Comparison of ENCODE assay signal across 15 cellular contexts in genomic region chr2:241372376-241372992, GRCh38. TPM values are rescaled to one million over a fixed set of nuclear protein-coding genes. Genes with fewer than 3 reads are reported as not detected.
DNase-seq lines count a peak whose midpoint lies in the region; FAIRE-seq and TF ChIP-seq lines count a peak whose summit lies in the region.
"Had no signal": no experiment of that assay in that cellular context is flagged by ENCODE, and none has a peak within 500 bp of the region (broad histone marks: within the 10 kb centered on the region; RNA-seq: fewer than 3 reads in every experiment).

No MANE protein-coding gene starts in this region.

- in situ Hi-C loops in GM23248 (cut with MboI): no loop called here

- H3K79me2 ChIP-seq in DOHH2 (ENCODE audit: control insufficient read depth, low read length) (peaks cover 91% of the 10 kb centered on the region), GM23248 (ENCODE audit: insufficient read depth) (peaks cover 93% of the 10 kb centered on the region)

- DNase-seq in NCI-H345 treated with DMSO at 0.1 percent for 48 hours (lab: John Stamatoyannopoulos, UW; ENCODE audit: unreplicated experiment) (peak; percentile 16), fibroblast of mammary gland (ENCODE audit: low read depth) (peak; percentile 27), small intestine (peak; percentile 37), epidermal melanocyte (ENCODE audit: insufficient read length, low spot score) (no peak), LoVo (ENCODE audit: low spot score) (no peak), GM23248 (no peak)
- DNase-seq: activated naive CD4-positive, alpha-beta T cell treated with anti-CD3 and anti-CD28 coated beads, Interleukin-2, amount 10 ng/mL, durations not matched to agents 7 days and 5 days; GDM1; immature natural killer cell; midbrain; pancreas; T-helper 1 cell had no signal

- H3K4me3 ChIP-seq in DOHH2 (ENCODE audit: low read length) (peak overlapping the region; percentile 57), fibroblast of mammary gland (ENCODE audit: control insufficient read depth, low read depth, low read length) (no peak overlapping the region), small intestine (ENCODE audit: low read depth in 1 of 2, low read length in 2 of 2) (no peak overlapping the region), GM23248 (no peak overlapping the region)
- H3K4me3 ChIP-seq: pancreas had no signal

- H3K27me3 ChIP-seq in DOHH2 (ENCODE audit: control insufficient read depth, low read length) (no peaks in the 10 kb centered on the region), small intestine (ENCODE audit: control insufficient read depth in 2 of 2, insufficient read depth in 2 of 2, low read length in 2 of 2) (no peaks in the 10 kb centered on the region), GM23248 (replicated peaks; ENCODE audit: insufficient read depth) (no peaks in the 10 kb centered on the region)
- H3K27me3 ChIP-seq: pancreas had no signal

- no peak for FAIRE-seq in small intestine (lab: Jason Lieb, UNC)
- FAIRE-seq: bronchial epithelial cell, endometrium, pancreas had no signal

- no peak overlapping the region for H2AFZ ChIP-seq in GM23248

- peak overlapping the region; percentile 78 for H3K4me2 ChIP-seq in DOHH2 (ENCODE audit: low read length)
- H3K4me2 ChIP-seq in GM23248 (ENCODE audit: unreplicated experiment): no peak overlapping the region

- H3K36me3 ChIP-seq in DOHH2 (ENCODE audit: control insufficient read depth, low read length) (peaks cover 28% of the 10 kb centered on the region), small intestine (ENCODE audit: control insufficient read depth in 2 of 2, insufficient read depth in 2 of 2, low read length in 2 of 2) (no peaks in the 10 kb centered on the region), GM23248 (ENCODE audit: low read depth) (peaks cover 7% of the 10 kb centered on the region; the same call in 1 of the 2 replicates)
- H3K36me3 ChIP-seq: pancreas had no signal

- H3K9me3 ChIP-seq in DOHH2 (ENCODE audit: control insufficient read depth, insufficient read depth, low read length): no peaks in the 10 kb centered on the region
- H3K9me3 ChIP-seq in small intestine (ENCODE audit: control insufficient read depth, low read depth): no peaks in the 10 kb centered on the region
- no peaks in the 10 kb centered on the region for H3K9me3 ChIP-seq in GM23248 (ENCODE audit: low read depth)
- H3K9me3 ChIP-seq: pancreas had no signal

- H3K27ac ChIP-seq in DOHH2 (ENCODE audit: low read depth, low read length): peak overlapping the region; percentile 86
- H3K27ac ChIP-seq in small intestine (ENCODE audit: low read depth in 1 of 2, low read length in 1 of 2): peak overlapping the region in 1 of 2 donors; percentile 52
- no peak overlapping the region for H3K27ac ChIP-seq in GM23248

- 21 to 62% (median 53%) methylated on average over 11 of the region's 11 CpGs for WGBS in small intestine, 3 donors
- 42 to 47% methylated on average over 11 of the region's 11 CpGs for WGBS in GM23248 (ENCODE audit: low coverage in 1 of 2, low lambda C conversion rate in 2 of 2, missing lambda C conversion rate in 2 of 2), 2 experiments

- peaks cover 93% of the 10 kb centered on the region for H3K4me1 ChIP-seq in DOHH2 (ENCODE audit: control insufficient read depth, low read length)
- H3K4me1 ChIP-seq in small intestine (ENCODE audit: control insufficient read depth in 2 of 2, insufficient read depth in 1 of 2, low read depth in 1 of 2, low read length in 1 of 2): peaks cover 2 to 3% of the 10 kb centered on the region in 2 donors
- no peaks in the 10 kb centered on the region for H3K4me1 ChIP-seq in GM23248 (ENCODE audit: insufficient read depth)

- H4K20me1 ChIP-seq in DOHH2 (ENCODE audit: control insufficient read depth, insufficient read depth, low read depth, low read length): no peaks in the 10 kb centered on the region
- no peaks in the 10 kb centered on the region for H4K20me1 ChIP-seq in GM23248 (ENCODE audit: insufficient read depth)

- H3K9me2 ChIP-seq in DOHH2 (replicated peaks; ENCODE audit: control insufficient read depth, low read length) (no peaks in the 10 kb centered on the region), GM23248 (ENCODE audit: insufficient read depth) (no peaks in the 10 kb centered on the region)

- H3K9ac ChIP-seq in GM23248: no peak overlapping the region

- no peak for TF ChIP-seq CTCF in DOHH2 (IDR thresholded peaks at IDR 0.05; ENCODE audit: low read depth, low read length, poor library complexity, severe bottlenecking)
- TF ChIP-seq CTCF in fibroblast of mammary gland (conservative IDR thresholded peaks at IDR 0.05; ENCODE audit: control insufficient read depth, insufficient read depth, low read depth, low read length): no peak

- H3F3A ChIP-seq in DOHH2 (ENCODE audit: control insufficient read depth, insufficient read depth) (peaks cover 43% of the 10 kb centered on the region), GM23248 (ENCODE audit: insufficient read depth) (no peaks in the 10 kb centered on the region)

RNA-seq across cellular contexts. Expression of gene FARP2, which starts 16.4 kb away (rescaled TPM):
- polyA plus RNA-seq in small intestine (10 to 100 TPM; 25.7 to 60.6 (median 38.9) TPM), GM23248 (2016; fragmentation: Nextera tagmentation; extraction: Ambion mirVana) (30.9 and 39.7 TPM in 2 replicates)
- 39.0 and 45.9 TPM in 2 replicates for total RNA-seq in GM23248 (2014; rRNA removed; shearing (Covaris generic))

RNA-seq across cellular contexts. Expression of gene SEPTIN2, which starts 56.8 kb away (rescaled TPM):
- 100 to 1,000 TPM; 112 to 171 (median 125) TPM for polyA plus RNA-seq in small intestine
- 480 and 499 TPM in 2 replicates for total RNA-seq in GM23248 (2014; rRNA removed; shearing (Covaris generic))
- polyA plus RNA-seq in GM23248 (2016; fragmentation: Nextera tagmentation; extraction: Ambion mirVana): 512 and 518 TPM in 2 replicates

RNA-seq across cellular contexts. Expression of gene HDLBP, which starts 57.0 kb away (rescaled TPM):
- polyA plus RNA-seq in small intestine (100 to 1,000 TPM; 136 to 193 (median 150) TPM), GM23248 (2016; fragmentation: Nextera tagmentation; extraction: Ambion mirVana) (602 and 613 TPM in 2 replicates)
- 707 and 711 TPM in 2 replicates for total RNA-seq in GM23248 (2014; rRNA removed; shearing (Covaris generic))

Comparison
In these comparisons a context has a peak if more than half of its experiments do, and no peak if none do; other contexts are left out.
1. DNase-seq: peak in NCI-H345 treated with DMSO at 0.1 percent for 48 hours (single experiment), fibroblast of mammary gland (single experiment) and small intestine (single experiment); none in epidermal melanocyte (single experiment), LoVo (single experiment) and GM23248 (single experiment).